ENCODE assay signal across 8 cellular contexts in genomic region chr1:226408285-226409184, GRCh38. TPM values are rescaled to one million over a fixed set of nuclear protein-coding genes. Genes with fewer than 3 reads are reported as not detected.
A peak's percentile ranks its signal among the peaks of the same experiment; 100 is the strongest.
DNase-seq lines count a peak whose midpoint lies in the region; ATAC-seq and TF ChIP-seq lines count a peak whose summit lies in the region.

No MANE protein-coding gene starts in this region.

- H3K4me3 ChIP-seq in ACC112 (ENCODE audit: low read depth, low read length): peak overlapping the region; percentile 84
- peak overlapping the region; percentile 97 for H3K4me3 ChIP-seq in HUES64 (ENCODE audit: low read length)
- peak overlapping the region; percentile 78 for H3K4me3 ChIP-seq in colonic mucosa

- 70% methylated on average over 25 of the region's 25 CpGs for WGBS in HUES64

- H3K9ac ChIP-seq in HUES64 (ENCODE audit: low read depth, low read length): no peak overlapping the region
- H3K9ac ChIP-seq in colonic mucosa (ENCODE audit: low read depth in 2 of 2, low read length in 2 of 2): no peak overlapping the region

- peak overlapping the region; percentile 49 for H2AFZ ChIP-seq in ACC112 (ENCODE audit: low read length, unreplicated experiment)

- H3K9me3 Mint-ChIP-seq in naive B cell: no peaks in the 10 kb centered on the region

- no peaks in the 10 kb centered on the region for H3K36me3 Mint-ChIP-seq in naive B cell

- H3K27ac ChIP-seq in ACC112 (ENCODE audit: low read depth, low read length) (no peak overlapping the region), HUES64 (ENCODE audit: low read depth, low read length) (peak overlapping the region; percentile 45; the same call in 1 of the 2 replicates), colonic mucosa (peak overlapping the region; percentile 90)

- H3K36me3 ChIP-seq in ACC112 (ENCODE audit: insufficient read depth, low read length) (no peaks in the 10 kb centered on the region), HUES64 (ENCODE audit: insufficient read depth, low read length) (no peaks in the 10 kb centered on the region), colonic mucosa (no peaks in the 10 kb centered on the region)

- H3K4me3 Mint-ChIP-seq in naive B cell: peak overlapping the region; percentile 77 to 98 (median 92)

- no peaks in the 10 kb centered on the region for H3K27me3 ChIP-seq in ACC112 (ENCODE audit: insufficient read depth, low read length)
- H3K27me3 ChIP-seq in HUES64 (ENCODE audit: insufficient read depth, low read length): no peaks in the 10 kb centered on the region
- no peaks in the 10 kb centered on the region for H3K27me3 ChIP-seq in colonic mucosa

- no peak for ATAC-seq in naive B cell (ENCODE audit: low read depth in 2 of 2)
- no peak for ATAC-seq in GM21367 (IDR thresholded peaks at IDR 0.05; ENCODE audit: unreplicated experiment)
- ATAC-seq in HG02970 (IDR thresholded peaks at IDR 0.05; ENCODE audit: low FRiP score, unreplicated experiment): no peak
- no peak for ATAC-seq in HG03457 (IDR thresholded peaks at IDR 0.05; ENCODE audit: unreplicated experiment)
- no peak for ATAC-seq in HG03354 (IDR thresholded peaks at IDR 0.05; ENCODE audit: poor library complexity, severe bottlenecking, unreplicated experiment)

- intact Hi-C loops in colonic mucosa (cut with DNase I): no loop called here

- peaks cover 36 to 54% (median 49%) of the 10 kb centered on the region in 3 donors for H3K4me1 Mint-ChIP-seq in naive B cell

- TF ChIP-seq CTCF in colonic mucosa (IDR thresholded peaks at IDR 0.05): no peak

- peaks cover 31% of the 10 kb centered on the region for H3K4me1 ChIP-seq in ACC112 (ENCODE audit: control insufficient read depth, insufficient read depth, low read length, unreplicated experiment)
- peaks cover 12% of the 10 kb centered on the region for H3K4me1 ChIP-seq in HUES64 (ENCODE audit: insufficient read depth, low read length)
- H3K4me1 ChIP-seq in colonic mucosa: peaks cover 13% of the 10 kb centered on the region

- H3K27ac Mint-ChIP-seq in naive B cell: peak overlapping the region; percentile 81 to 93 (median 92)

- H3K9me3 ChIP-seq in HUES64 (ENCODE audit: insufficient read depth, low read depth, low read length) (no peaks in the 10 kb centered on the region), colonic mucosa (no peaks in the 10 kb centered on the region)

- no peaks in the 10 kb centered on the region for H3K27me3 Mint-ChIP-seq in naive B cell

- peaks cover 36% of the 10 kb centered on the region for H3K79me2 ChIP-seq in ACC112 (ENCODE audit: control insufficient read depth, insufficient read depth, low read length, unreplicated experiment)

- peak; percentile 31 for DNase-seq in colonic mucosa
- DNase-seq in naive B cell: no peak

RNA-seq across cellular contexts. Expression of gene PARP1, which starts 0.6 kb away (rescaled TPM):
- polyA plus RNA-seq in HUES64 (2013, experiment 1 of 2): 263 TPM
- polyA plus RNA-seq in HUES64 (2013, experiment 2 of 2): 259 TPM
- total RNA-seq in colonic mucosa: 10 to 100 TPM; 56.7 to 96.3 TPM
- polyA plus RNA-seq in naive B cell (ENCODE audit: low read depth in 6 of 6): 100 to 1,000 TPM; 156 to 250 (median 234) TPM
